ENCODE assay signal across 8 cellular contexts in the genomic region with DNA sequence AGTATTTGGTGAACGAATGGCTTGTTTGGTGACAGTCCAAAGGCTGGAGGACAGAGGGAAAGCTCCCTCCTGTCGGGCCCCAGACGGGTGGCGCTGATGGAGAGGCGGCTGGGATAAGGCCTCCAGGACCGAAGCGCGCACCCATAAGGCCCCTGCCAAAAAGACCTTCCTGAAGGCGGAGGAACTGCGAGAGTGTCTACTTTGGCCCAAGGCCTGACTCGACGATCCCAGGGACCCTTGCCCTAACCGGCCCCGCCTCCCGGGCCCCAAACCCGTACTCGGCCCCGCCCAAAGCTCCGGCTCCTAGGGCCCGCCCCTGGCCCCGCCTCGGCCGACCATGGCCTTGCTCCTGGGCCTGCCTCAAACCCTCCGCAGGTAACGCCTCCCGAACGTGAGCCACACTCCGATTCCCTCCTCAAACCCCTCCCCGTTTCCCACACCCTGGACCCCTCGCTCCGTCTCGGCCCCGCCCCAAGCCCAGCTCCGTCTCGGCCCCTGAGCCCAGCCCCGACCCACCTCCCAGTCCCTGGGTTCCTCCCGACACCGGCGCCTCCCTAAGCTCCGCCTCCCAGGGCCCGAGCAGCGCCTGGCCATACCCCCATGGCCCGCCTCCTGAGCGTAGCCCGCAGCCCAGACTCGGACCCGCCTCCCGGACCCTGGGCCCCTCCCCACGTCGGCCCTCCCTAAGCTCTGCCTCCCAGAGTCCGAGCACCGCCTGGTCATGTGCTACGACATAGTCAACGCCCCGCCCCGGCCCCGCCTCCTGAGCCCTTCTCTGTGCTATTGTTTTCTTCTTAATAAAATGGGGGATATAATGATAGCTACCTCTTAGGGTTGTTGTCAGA.
DNase-seq lines count a peak whose midpoint lies in the region; ATAC-seq and TF ChIP-seq lines count a peak whose summit lies in the region.

No MANE protein-coding gene starts in this region.

- peak overlapping the region; percentile 42 for H3K4me3 ChIP-seq in Jurkat, Clone E6-1 (ENCODE audit: low read length)
- H3K4me3 ChIP-seq in neural progenitor cell, result peak overlapping the region; percentile 59

- H3K9ac ChIP-seq in neural progenitor cell, result no peak overlapping the region

- CTCF ChIA-PET in Calu3 (lab: Charles Lee), result interaction anchor here (1.3 kb wide), 1 partner anchor 12 kb away, joined by 5 read pairs; no protein-coding TSS in a partner anchor

- H3K27me3 Mint-ChIP-seq in Calu3 (ENCODE audit: unreplicated experiment), result no peaks in the 10 kb centered on the region
- H3K27me3 Mint-ChIP-seq in neural progenitor cell (ENCODE audit: insufficient read depth, low read depth), result peaks cover 10% of the 10 kb centered on the region
- H3K27me3 Mint-ChIP-seq in stimulated activated naive CD8-positive, alpha-beta T cell treated with anti-CD3 and anti-CD28 coated beads, Interleukin-15, amount 100 ng/mL, for 72 hours, result no peaks in the 10 kb centered on the region

- H3K4me1 ChIP-seq in neural progenitor cell, result peaks cover 4% of the 10 kb centered on the region

- H3K36me3 ChIP-seq in neural progenitor cell, result no peaks in the 10 kb centered on the region

- H3K4me3 Mint-ChIP-seq in Calu3 (ENCODE audit: low read depth, unreplicated experiment), result peak overlapping the region; percentile 62
- H3K4me3 Mint-ChIP-seq in neural progenitor cell, result peak overlapping the region; percentile 79
- peak overlapping the region; percentile 75 to 80 for H3K4me3 Mint-ChIP-seq in stimulated activated naive CD8-positive, alpha-beta T cell treated with anti-CD3 and anti-CD28 coated beads, Interleukin-15, amount 100 ng/mL, for 72 hours

- peak overlapping the region; percentile 68 for H3K4me2 ChIP-seq in neural progenitor cell

- peak overlapping the region; percentile 87 for H2AFZ ChIP-seq in neural progenitor cell (replicated peaks)

- intact Hi-C loops in Calu3 (cut with micrococcal nuclease; ENCODE audit: unreplicated experiment), result no loop called here

- no TSS peak for BruUV-seq in Calu3 (replicated peaks; lab: Mats Ljungman, UMichigan)

- no peaks in the 10 kb centered on the region for H3K9me3 Mint-ChIP-seq in Calu3 (ENCODE audit: low read depth, unreplicated experiment)
- no peaks in the 10 kb centered on the region for H3K9me3 Mint-ChIP-seq in neural progenitor cell
- H3K9me3 Mint-ChIP-seq in stimulated activated naive CD8-positive, alpha-beta T cell treated with anti-CD3 and anti-CD28 coated beads, Interleukin-15, amount 100 ng/mL, for 72 hours, result no peaks in the 10 kb centered on the region

- H3K79me2 ChIP-seq in neural progenitor cell (ENCODE audit: low read depth), result no peaks in the 10 kb centered on the region

- H3K27me3 ChIP-seq in neural progenitor cell, result peaks cover 8% of the 10 kb centered on the region

- H3K4me1 Mint-ChIP-seq in Calu3 (ENCODE audit: low read depth, unreplicated experiment), result peaks cover 8% of the 10 kb centered on the region
- H3K4me1 Mint-ChIP-seq in neural progenitor cell, result peaks cover 24% of the 10 kb centered on the region
- H3K4me1 Mint-ChIP-seq in stimulated activated naive CD8-positive, alpha-beta T cell treated with anti-CD3 and anti-CD28 coated beads, Interleukin-15, amount 100 ng/mL, for 72 hours, result peaks cover 25% of the 10 kb centered on the region

- H3K9me3 ChIP-seq in neural progenitor cell (ENCODE audit: low read depth), result no peaks in the 10 kb centered on the region

- ATAC-seq in GM21619 (IDR thresholded peaks at IDR 0.05; ENCODE audit: unreplicated experiment), result peak; percentile 100
- ATAC-seq in stimulated activated naive CD8-positive, alpha-beta T cell treated with anti-CD3 and anti-CD28 coated beads, Interleukin-15, amount 100 ng/mL, for 72 hours, result peak; percentile 100

- TF ChIP-seq CTCF in Calu3 (IDR thresholded peaks at IDR 0.05; ENCODE audit: unreplicated experiment), result no peak
- TF ChIP-seq CTCF in neural progenitor cell (IDR thresholded peaks at IDR 0.05), result no peak

- DNase-seq in Calu3 (peak; percentile 90), SHP77 (lab: John Stamatoyannopoulos, UW) (peak; percentile 56 to 65), foreskin melanocyte (peak; percentile 84), neural progenitor cell (ENCODE audit: low spot score) (peak; percentile 97)
- DNase-seq in Jurkat, Clone E6-1 (ENCODE audit: low read depth, low spot score), result peak; percentile 64
- DNase-seq in activated naive CD4-positive, alpha-beta T cell (lab: John Stamatoyannopoulos, UW), result peak; percentile 44 to 85 (median 64)
- DNase-seq in stimulated activated naive CD8-positive, alpha-beta T cell treated with anti-CD3 and anti-CD28 coated beads, Interleukin-15, amount 100 ng/mL, for 72 hours, result peak; percentile 90 to 94

- no peak overlapping the region for H3K27ac ChIP-seq in neural progenitor cell

- H3K36me3 Mint-ChIP-seq in Calu3 (ENCODE audit: insufficient read depth, unreplicated experiment) (peaks cover 3% of the 10 kb centered on the region), neural progenitor cell (no peaks in the 10 kb centered on the region)

- H3F3A ChIP-seq in neural progenitor cell (ENCODE audit: low read depth), result no peaks in the 10 kb centered on the region

- H4K20me1 ChIP-seq in neural progenitor cell (ENCODE audit: low read depth), result no peaks in the 10 kb centered on the region

- H3K27ac Mint-ChIP-seq in Calu3 (ENCODE audit: unreplicated experiment) (peak overlapping the region; percentile 39), neural progenitor cell (peak overlapping the region; percentile 86)
- H3K27ac Mint-ChIP-seq in stimulated activated naive CD8-positive, alpha-beta T cell treated with anti-CD3 and anti-CD28 coated beads, Interleukin-15, amount 100 ng/mL, for 72 hours, result peak overlapping the region; percentile 82 to 92
